13 cellular contexts compared by ENCODE assay signal in genomic region chr16:28543072-28543471, GRCh38. TPM values are rescaled to one million over a fixed set of nuclear protein-coding genes. Genes with fewer than 3 reads are reported as not detected.
DNase-seq lines count a peak whose midpoint lies in the region; ATAC-seq, FAIRE-seq and TF ChIP-seq lines count a peak whose summit lies in the region.
"Had no signal": no experiment of that assay in that cellular context is flagged by ENCODE, and none has a peak within 500 bp of the region (broad histone marks: within the 10 kb centered on the region; RNA-seq: fewer than 3 reads in every experiment).

No MANE protein-coding gene starts in this region.

- TF ChIP-seq RAD21 in GM12878 (IDR thresholded peaks at IDR 0.05; ENCODE audit: insufficient read depth, low read depth, low read length) = no peak

- no peak overlapping the region for H3K9ac ChIP-seq in GM12878 (ENCODE audit: control insufficient read depth, insufficient read depth, low read length)
- peak overlapping the region; percentile 4 for H3K9ac ChIP-seq in mucosa of stomach (ENCODE audit: low read length)

- no peaks in the 10 kb centered on the region for H4K20me1 ChIP-seq in GM12878 (ENCODE audit: control insufficient read depth, insufficient read depth)

- peak overlapping the region; percentile 96 to 99 (median 99) for H3K27ac Mint-ChIP-seq in CD14-positive monocyte
- H3K27ac Mint-ChIP-seq: activated naive CD4-positive, alpha-beta T cell treated with anti-CD3 and anti-CD28 coated beads, Interleukin-2, amount 50 U/mL, for 24 hours had no signal

- H3K79me2 ChIP-seq in GM12878 (ENCODE audit: control insufficient read depth, insufficient read depth, low read length) = no peaks in the 10 kb centered on the region

- H3K27ac ChIP-seq in GM12878 (ENCODE audit: control insufficient read depth, insufficient read depth) = no peak overlapping the region

- CTCF ChIA-PET in GM12878 (lab: Yijun Ruan, JAX) = no interaction called here

- SMC1A ChIA-PET in GM12878 (lab: Charles Lee; ENCODE audit: uncharacterized antibody, unreplicated experiment) = interaction anchor here (1.4 kb wide), 1 partner anchor 12 kb away, joined by 3 read pairs; no protein-coding TSS in a partner anchor

- H3K4me3 Mint-ChIP-seq in CD14-positive monocyte = peak overlapping the region; percentile 63 to 87
- H3K4me3 Mint-ChIP-seq: activated naive CD4-positive, alpha-beta T cell treated with anti-CD3 and anti-CD28 coated beads, Interleukin-2, amount 50 U/mL, for 24 hours had no signal

- peak overlapping the region; percentile 16; the same call in 1 of the 2 replicates for H2AFZ ChIP-seq in GM12878 (ENCODE audit: control insufficient read depth, low read depth, low read length)

- intact Hi-C loops in CD14-positive monocyte (cut with micrococcal nuclease) = no loop called here
- intact Hi-C loops in GM12878 (cut with micrococcal nuclease; ENCODE audit: unreplicated experiment) = no loop called here

- FAIRE-seq in GM12878 (lab: Jason Lieb, UNC) = peak; percentile 54
- FAIRE-seq: endothelial cell of umbilical vein had no signal

- in situ Hi-C loops in GM12878 (cut with MboI) = no loop called here

- peaks cover 1 to 3% (median 2%) of the 10 kb centered on the region in 3 donors for H3K27me3 Mint-ChIP-seq in CD14-positive monocyte (ENCODE audit: low read depth in 3 of 3)
- H3K27me3 Mint-ChIP-seq: activated naive CD4-positive, alpha-beta T cell treated with anti-CD3 and anti-CD28 coated beads, Interleukin-2, amount 50 U/mL, for 24 hours had no signal

- no peak overlapping the region for H3K4me3 ChIP-seq in NB4 (ENCODE audit: low read depth, low read length)
- no peak overlapping the region for H3K4me3 ChIP-seq in GM12878
- H3K4me3 ChIP-seq in mucosa of stomach (ENCODE audit: low read length) = no peak overlapping the region

- H3K27me3 ChIP-seq in GM12878 (replicated peaks in 1 of 2; ENCODE audit: control insufficient read depth in 2 of 2, insufficient read depth in 2 of 2, low read length in 1 of 2) = no peaks in the 10 kb centered on the region; a peak in 1 of 4 replicates
- H3K27me3 ChIP-seq in mucosa of stomach (ENCODE audit: control insufficient read depth, insufficient read depth, low read length) = no peaks in the 10 kb centered on the region

- ATAC-seq in GM12878 = peak; percentile 74
- no peak for ATAC-seq in GM21447 (IDR thresholded peaks at IDR 0.05; ENCODE audit: unreplicated experiment)
- ATAC-seq in HG02759 (IDR thresholded peaks at IDR 0.05; ENCODE audit: unreplicated experiment) = no peak
- ATAC-seq in GM19467 (IDR thresholded peaks at IDR 0.05; ENCODE audit: unreplicated experiment) = no peak

- 20% methylated on average over 7 of the region's 7 CpGs for WGBS in GM12878 (ENCODE audit: insufficient coverage, insufficient replicate concordance, low lambda C conversion rate, missing lambda C conversion rate)

- H3K9me3 Mint-ChIP-seq in CD14-positive monocyte = no peaks in the 10 kb centered on the region
- H3K9me3 Mint-ChIP-seq: activated naive CD4-positive, alpha-beta T cell treated with anti-CD3 and anti-CD28 coated beads, Interleukin-2, amount 50 U/mL, for 24 hours; CD8-positive, alpha-beta memory T cell had no signal

- no peaks in the 10 kb centered on the region for H3K9me3 ChIP-seq in GM12878 (replicated peaks; ENCODE audit: control insufficient read depth, insufficient read depth, low read length)
- H3K9me3 ChIP-seq in mucosa of stomach (ENCODE audit: control insufficient read depth, low read length) = no peaks in the 10 kb centered on the region

- H3K36me3 ChIP-seq in GM12878 (ENCODE audit: control insufficient read depth in 2 of 2, insufficient read depth in 2 of 2, low read length in 1 of 2) (no peaks in the 10 kb centered on the region), mucosa of stomach (ENCODE audit: control insufficient read depth, insufficient read depth, low read length) (no peaks in the 10 kb centered on the region)

- POLR2A ChIA-PET in GM12878 (lab: Charles Lee) = no interaction called here

- H3K36me3 Mint-ChIP-seq in CD14-positive monocyte = no peaks in the 10 kb centered on the region
- H3K36me3 Mint-ChIP-seq: activated naive CD4-positive, alpha-beta T cell treated with anti-CD3 and anti-CD28 coated beads, Interleukin-2, amount 50 U/mL, for 24 hours; CD8-positive, alpha-beta memory T cell had no signal

- TF ChIP-seq CTCF in CD14-positive monocyte (IDR thresholded peaks at IDR 0.05) = no peak
- TF ChIP-seq CTCF in NB4 (IDR thresholded peaks at IDR 0.05; ENCODE audit: low read depth, low read length) = no peak
- TF ChIP-seq CTCF in GM12878 (IDR thresholded peaks at IDR 0.05 in 2 of 3, conservative IDR thresholded peaks at IDR 0.05 in 1 of 3; ENCODE audit: control insufficient read depth in 2 of 3, extremely low read depth in 1 of 3, insufficient read depth in 1 of 3, low read depth in 3 of 3, low read length in 3 of 3) = no peak

- TF ChIP-seq EP300 in GM12878 (IDR thresholded peaks at IDR 0.05; ENCODE audit: borderline replicate concordance in 1 of 2, control insufficient read depth in 1 of 2, low read depth in 2 of 2, low read length in 2 of 2) = no peak

- H3K4me2 ChIP-seq in GM12878 (ENCODE audit: control insufficient read depth, insufficient read depth) = no peak overlapping the region; the same call in 1 of the 2 replicates

- H3K4me1 Mint-ChIP-seq in CD14-positive monocyte = peaks cover 46% of the 10 kb centered on the region

- DNase-seq in CD14-positive monocyte (ENCODE audit: low spot score) (peak; percentile 88), NB4 (ENCODE audit: low read depth) (peak; percentile 76), GM12878 (ENCODE audit: low read depth, low spot score) (no peak), SHP77 treated with DMSO at 0.1 percent for 48 hours (lab: John Stamatoyannopoulos, UW) (no peak)
- DNase-seq: mesenchymal stem cell had no signal

- RAD21 ChIA-PET in GM12878 (lab: Charles Lee; ENCODE audit: unreplicated experiment) = no interaction called here

- TF ChIP-seq POLR2A in NB4 (IDR thresholded peaks at IDR 0.05; ENCODE audit: extremely low read depth, insufficient read length) (no peak), GM12878 (IDR thresholded peaks at IDR 0.05; ENCODE audit: low read depth, low read length) (no peak)

- no TSS peak for BruUV-seq in GM12878 (replicated peaks; lab: Mats Ljungman, UMichigan)

- H3K4me1 ChIP-seq in GM12878 (ENCODE audit: control insufficient read depth, insufficient read depth, low read length) (peaks cover 7% of the 10 kb centered on the region), mucosa of stomach (ENCODE audit: control insufficient read depth, insufficient read depth, low read length) (peaks cover 22% of the 10 kb centered on the region)

RNA-seq across cellular contexts. Expression of gene NUPR1, which starts 4.3 kb away (rescaled TPM):
- 1 to 10 TPM in 1 of 2 donors, not detected in 1; 1.9 TPM for polyA plus RNA-seq in CD14-positive monocyte
- total RNA-seq in GM12878 (2013; cell fraction: nucleolus; rRNA removed) = not detected in 2 replicates
- total RNA-seq in GM12878 (2014; rRNA removed) = 0.06 TPM in 1 of 2 replicates, not detected in the other
- 0.04 TPM in 1 of 2 replicates, not detected in the other for total RNA-seq in GM12878 (2014; rRNA removed; fragmentation: Illumina TruSeq; extraction: Trizol)
- total RNA-seq in GM12878 (2021) = 0.28 and 0.88 TPM in 2 replicates
- polyA plus RNA-seq in GM12878 (2011; ENCODE audit: low read depth) = not detected
- polyA plus RNA-seq in GM12878 (2011; rRNA removed) = 0.26 TPM in 1 of 2 replicates, not detected in the other
- polyA plus RNA-seq in GM12878 (2011; cell fraction: cytosol; rRNA removed) = 0.12 and 0.22 TPM in 2 replicates
- polyA plus RNA-seq in GM12878 (2011; cell fraction: nucleus; rRNA removed) = 0.01 and 0.10 TPM in 2 replicates
- polyA plus RNA-seq in GM12878 (2012) = not detected in 2 replicates
- 0.09 TPM in 1 of 2 replicates, not detected in the other for polyA plus RNA-seq in GM12878 (2014; fragmentation: Illumina TruSeq; extraction: Trizol)
- polyA plus RNA-seq in GM12878 (2014; fragmentation: Nextera tagmentation; extraction: Ambion mirVana) = not detected
- 0.03 and 0.08 TPM in 2 replicates for polyA plus RNA-seq in GM12878 (2014; rRNA removed)
- under 1 TPM; 0.43 to 0.78 TPM for polyA plus RNA-seq in GM12878 (2016; fragmentation: Nextera tagmentation; extraction: Ambion mirVana)
- not detected in 2 replicates for polyA minus RNA-seq in GM12878 (2011; rRNA and poly(A)+ RNA removed)
- polyA minus RNA-seq in GM12878 (2011; cell fraction: cytosol; rRNA and poly(A)+ RNA removed) = 1.0 TPM in 1 of 2 replicates, not detected in the other
- 0.10 TPM in 1 of 2 replicates, not detected in the other for polyA minus RNA-seq in GM12878 (2011; cell fraction: nucleus; rRNA and poly(A)+ RNA removed)
- total RNA-seq: CD8-positive, alpha-beta memory T cell had no signal
- polyA plus RNA-seq: CD8-positive, alpha-beta memory T cell had no signal

RNA-seq across cellular contexts. Expression of gene SGF29, which starts 10.6 kb away (rescaled TPM):
- polyA plus RNA-seq in CD14-positive monocyte (10 to 100 TPM; 18.8 to 24.3 TPM), GM12878 (2011; rRNA removed) (0.82 and 2.2 TPM in 2 replicates), GM12878 (2014; fragmentation: Illumina TruSeq; extraction: Trizol) (4.7 and 9.3 TPM in 2 replicates), GM12878 (2014; fragmentation: Nextera tagmentation; extraction: Ambion mirVana) (1 to 10 TPM; 4.3 to 7.1 TPM), GM12878 (2014; rRNA removed) (10.7 and 12.3 TPM in 2 replicates), GM12878 (2016; fragmentation: Nextera tagmentation; extraction: Ambion mirVana) (10 to 100 TPM; 15.4 to 17.2 TPM)
- 11.7 and 16.2 TPM in 2 replicates for total RNA-seq in GM12878 (2013; cell fraction: nucleolus; rRNA removed)
- total RNA-seq in GM12878 (2014; rRNA removed) (15.7 and 18.1 TPM in 2 replicates), GM12878 (2014; rRNA removed; fragmentation: Illumina TruSeq; extraction: Trizol) (14.0 and 15.4 TPM in 2 replicates), GM12878 (2021) (18.4 and 20.1 TPM in 2 replicates)
- polyA plus RNA-seq in GM12878 (2011; ENCODE audit: low read depth) = 8.2 TPM
- 5.1 and 5.4 TPM in 2 replicates for polyA plus RNA-seq in GM12878 (2011; cell fraction: cytosol; rRNA removed)
- 8.8 and 11.9 TPM in 2 replicates for polyA plus RNA-seq in GM12878 (2011; cell fraction: nucleus; rRNA removed)
- polyA plus RNA-seq in GM12878 (2012) = 15.6 and 15.7 TPM in 2 replicates
- 2.3 and 5.2 TPM in 2 replicates for polyA minus RNA-seq in GM12878 (2011; rRNA and poly(A)+ RNA removed)
- 2.4 and 7.6 TPM in 2 replicates for polyA minus RNA-seq in GM12878 (2011; cell fraction: cytosol; rRNA and poly(A)+ RNA removed)
- 4.0 and 7.3 TPM in 2 replicates for polyA minus RNA-seq in GM12878 (2011; cell fraction: nucleus; rRNA and poly(A)+ RNA removed)

RNA-seq across cellular contexts. Expression of gene IL27, which starts 36.4 kb away (rescaled TPM):
- polyA plus RNA-seq in CD14-positive monocyte (1 to 10 TPM in 1 of 2 donors, under 1 TPM in 1; 0.43 to 1.2 TPM), GM12878 (2011; rRNA removed) (0.07 TPM in 1 of 2 replicates, not detected in the other), GM12878 (2014; fragmentation: Illumina TruSeq; extraction: Trizol) (0.34 TPM in 1 of 2 replicates, not detected in the other), GM12878 (2014; fragmentation: Nextera tagmentation; extraction: Ambion mirVana) (under 1 TPM in 1 of 2 experiments, not detected in 1; 0.24 TPM), GM12878 (2014; rRNA removed) (0.23 and 1.1 TPM in 2 replicates), GM12878 (2016; fragmentation: Nextera tagmentation; extraction: Ambion mirVana) (1 to 10 TPM in 1 of 2 experiments, under 1 TPM in 1; 0.95 to 2.4 TPM)
- not detected in 2 replicates for total RNA-seq in GM12878 (2013; cell fraction: nucleolus; rRNA removed)
- total RNA-seq in GM12878 (2014; rRNA removed) (0.38 and 1.2 TPM in 2 replicates), GM12878 (2014; rRNA removed; fragmentation: Illumina TruSeq; extraction: Trizol) (0.27 and 0.28 TPM in 2 replicates), GM12878 (2021) (0.32 and 0.49 TPM in 2 replicates)
- not detected for polyA plus RNA-seq in GM12878 (2011; ENCODE audit: low read depth)
- polyA plus RNA-seq in GM12878 (2011; cell fraction: cytosol; rRNA removed) = 0.09 and 0.15 TPM in 2 replicates
- polyA plus RNA-seq in GM12878 (2011; cell fraction: nucleus; rRNA removed) = 0.26 TPM in 1 of 2 replicates, not detected in the other
- polyA plus RNA-seq in GM12878 (2012) = not detected in 2 replicates
- polyA minus RNA-seq in GM12878 (2011; rRNA and poly(A)+ RNA removed) = not detected in 2 replicates
- polyA minus RNA-seq in GM12878 (2011; cell fraction: cytosol; rRNA and poly(A)+ RNA removed) = not detected in 2 replicates
- not detected in 2 replicates for polyA minus RNA-seq in GM12878 (2011; cell fraction: nucleus; rRNA and poly(A)+ RNA removed)
- total RNA-seq: CD8-positive, alpha-beta memory T cell; endothelial cell of umbilical vein; MCF 10A had no signal
- polyA plus RNA-seq: CD8-positive, alpha-beta memory T cell; endothelial cell of umbilical vein had no signal

RNA-seq across cellular contexts. Expression of gene APOBR, which starts 48.6 kb away (rescaled TPM):
- polyA plus RNA-seq in CD14-positive monocyte = 1 to 10 TPM; 1.9 to 3.8 TPM
- 0.15 TPM in 2 replicates for total RNA-seq in GM12878 (2013; cell fraction: nucleolus; rRNA removed)
- total RNA-seq in GM12878 (2014; rRNA removed) = 0.65 and 0.73 TPM in 2 replicates
- total RNA-seq in GM12878 (2014; rRNA removed; fragmentation: Illumina TruSeq; extraction: Trizol) = 0.32 and 0.54 TPM in 2 replicates
- 2.4 and 2.5 TPM in 2 replicates for total RNA-seq in GM12878 (2021)
- polyA plus RNA-seq in GM12878 (2011; ENCODE audit: low read depth) = 0.68 TPM
- 0.06 and 0.15 TPM in 2 replicates for polyA plus RNA-seq in GM12878 (2011; rRNA removed)
- polyA plus RNA-seq in GM12878 (2011; cell fraction: cytosol; rRNA removed) = 0.12 and 0.15 TPM in 2 replicates
- polyA plus RNA-seq in GM12878 (2011; cell fraction: nucleus; rRNA removed) = 0.12 and 0.34 TPM in 2 replicates
- polyA plus RNA-seq in GM12878 (2012) = 1.2 and 1.7 TPM in 2 replicates
- 0.19 and 2.0 TPM in 2 replicates for polyA plus RNA-seq in GM12878 (2014; fragmentation: Illumina TruSeq; extraction: Trizol)
- polyA plus RNA-seq in GM12878 (2014; fragmentation: Nextera tagmentation; extraction: Ambion mirVana) = under 1 TPM in 1 of 2 experiments, not detected in 1; 0.09 TPM
- 2.2 and 3.1 TPM in 2 replicates for polyA plus RNA-seq in GM12878 (2014; rRNA removed)
- under 1 TPM; 0.04 to 0.25 TPM for polyA plus RNA-seq in GM12878 (2016; fragmentation: Nextera tagmentation; extraction: Ambion mirVana)
- polyA minus RNA-seq in GM12878 (2011; rRNA and poly(A)+ RNA removed) = 0.05 TPM in 1 of 2 replicates, not detected in the other
- polyA minus RNA-seq in GM12878 (2011; cell fraction: cytosol; rRNA and poly(A)+ RNA removed) = not detected in 2 replicates
- 0.10 TPM in 1 of 2 replicates, not detected in the other for polyA minus RNA-seq in GM12878 (2011; cell fraction: nucleus; rRNA and poly(A)+ RNA removed)
- total RNA-seq: endothelial cell of umbilical vein had no signal
- polyA plus RNA-seq: endothelial cell of umbilical vein had no signal

RNA-seq across cellular contexts. Expression of gene CLN3, which starts 51.2 kb away (rescaled TPM):
- polyA plus RNA-seq in CD14-positive monocyte (10 to 100 TPM; 37.0 to 50.2 TPM), GM12878 (2011; rRNA removed) (5.2 and 11.1 TPM in 2 replicates), GM12878 (2014; fragmentation: Illumina TruSeq; extraction: Trizol) (8.1 and 15.1 TPM in 2 replicates), GM12878 (2014; fragmentation: Nextera tagmentation; extraction: Ambion mirVana) (1 to 10 TPM; 2.3 to 2.7 TPM), GM12878 (2014; rRNA removed) (22.0 and 29.8 TPM in 2 replicates), GM12878 (2016; fragmentation: Nextera tagmentation; extraction: Ambion mirVana) (10 to 100 TPM; 25.0 TPM)
- total RNA-seq in GM12878 (2013; cell fraction: nucleolus; rRNA removed) = 36.2 and 41.0 TPM in 2 replicates
- total RNA-seq in GM12878 (2014; rRNA removed) (18.1 and 19.9 TPM in 2 replicates), GM12878 (2014; rRNA removed; fragmentation: Illumina TruSeq; extraction: Trizol) (5.9 and 7.1 TPM in 2 replicates), GM12878 (2021) (20.4 and 21.5 TPM in 2 replicates)
- 5.5 TPM for polyA plus RNA-seq in GM12878 (2011; ENCODE audit: low read depth)
- polyA plus RNA-seq in GM12878 (2011; cell fraction: cytosol; rRNA removed) = 14.5 and 19.7 TPM in 2 replicates
- polyA plus RNA-seq in GM12878 (2011; cell fraction: nucleus; rRNA removed) = 46.6 and 53.1 TPM in 2 replicates
- polyA plus RNA-seq in GM12878 (2012) = 12.8 and 16.0 TPM in 2 replicates
- 11.8 and 19.9 TPM in 2 replicates for polyA minus RNA-seq in GM12878 (2011; rRNA and poly(A)+ RNA removed)
- polyA minus RNA-seq in GM12878 (2011; cell fraction: cytosol; rRNA and poly(A)+ RNA removed) = 6.0 and 8.6 TPM in 2 replicates
- 15.2 and 22.9 TPM in 2 replicates for polyA minus RNA-seq in GM12878 (2011; cell fraction: nucleus; rRNA and poly(A)+ RNA removed)

Comparison
In these comparisons a context has a peak if more than half of its experiments do, and no peak if none do; other contexts are left out.
1. DNase-seq: peak in CD14-positive monocyte (single experiment) and NB4 (single experiment); none in GM12878 (single experiment) and SHP77 treated with DMSO at 0.1 percent for 48 hours (single experiment).